Comparison of ENCODE assay signal across 9 cellular contexts in genomic region chr4:15779789-15780188, GRCh38. TPM values are rescaled to one million over a fixed set of nuclear protein-coding genes. Genes with fewer than 3 reads are reported as not detected.
DNase-seq lines count a peak whose midpoint lies in the region; ATAC-seq and TF ChIP-seq lines count a peak whose summit lies in the region.
"Had no signal": no experiment of that assay in that cellular context is flagged by ENCODE, and none has a peak within 500 bp of the region (broad histone marks: within the 10 kb centered on the region; RNA-seq: fewer than 3 reads in every experiment).

No MANE protein-coding gene starts in this region.

- 79 to 85% (median 81%) methylated on average over 1 of the region's 1 CpG for WGBS in stomach, 5 donors

- ATAC-seq in GM21529 (IDR thresholded peaks at IDR 0.05; ENCODE audit: unreplicated experiment): no peak

- POLR2A ChIA-PET in activated CD4-positive, alpha-beta T cell treated with anti-CD3 and anti-CD28 coated beads, Interleukin-2, amount 10 ng/mL, durations not matched to agents 7 days and 5 days (lab: Charles Lee): interaction anchor here (0.6 to 1.1 kb wide), 3 partner anchors 8 to 26 kb away, joined by 3 to 4 read pairs (median 3); no protein-coding TSS in a partner anchor
- POLR2A ChIA-PET in activated CD4-positive, alpha-beta memory T cell treated with anti-CD3 and anti-CD28 coated beads, Interleukin-2, amount 10 ng/mL, durations not matched to agents 7 days and 5 days (lab: Charles Lee): interaction anchor here (0.7 to 7.6 kb wide), 6 partner anchors 9 to 777 kb away, joined by 3 to 157 read pairs (median 24); partner anchors contain the start of gene FAM200B

- CTCF ChIA-PET in activated CD4-positive, alpha-beta T cell treated with anti-CD3 and anti-CD28 coated beads, Interleukin-2, amount 10 ng/mL, durations not matched to agents 7 days and 5 days (lab: Charles Lee): interaction anchor here (0.6 to 2.0 kb wide), 6 partner anchors 9 to 38 kb away, joined by 3 to 5 read pairs (median 3); no protein-coding TSS in a partner anchor
- CTCF ChIA-PET in activated CD4-positive, alpha-beta memory T cell treated with anti-CD3 and anti-CD28 coated beads, Interleukin-2, amount 10 ng/mL, durations not matched to agents 7 days and 5 days (lab: Charles Lee): interaction anchor here (0.7 to 5.9 kb wide), 9 partner anchors 9 to 176 kb away, joined by 3 to 69 read pairs (median 4); no protein-coding TSS in a partner anchor

- TF ChIP-seq POLR2A in stomach (IDR thresholded peaks at IDR 0.05): no peak

- TF ChIP-seq EP300 in stomach (IDR thresholded peaks at IDR 0.05): no peak

- H3K4me3 ChIP-seq in iPS-18c (ENCODE audit: insufficient read depth, low read depth, low read length) (0 out of 2 replicates have a peak overlapping the region, but pooled peaks have one; percentile 57), stomach (peak overlapping the region; percentile 54 to 71 (median 61))

- H3K4me1 ChIP-seq in stomach: peaks cover 17 to 22% (median 20%) of the 10 kb centered on the region in 4 donors

- peaks cover 0 to 13% (median 7%) of the 10 kb centered on the region in 3 donors for H3K27me3 ChIP-seq in stomach

- no peak for TF ChIP-seq CTCF in stomach (IDR thresholded peaks at IDR 0.05)

- H3K36me3 ChIP-seq in stomach: no peaks in the 10 kb centered on the region

- peak overlapping the region; percentile 82 for H3K27ac Mint-ChIP-seq in activated CD4-positive, alpha-beta T cell treated with anti-CD3 and anti-CD28 coated beads, Interleukin-2, amount 10 ng/mL, durations not matched to agents 7 days and 5 days
- peak overlapping the region; percentile 81 for H3K27ac Mint-ChIP-seq in activated CD4-positive, alpha-beta memory T cell treated with anti-CD3 and anti-CD28 coated beads, Interleukin-2, amount 10 ng/mL, durations not matched to agents 7 days and 5 days

- H3K4me1 Mint-ChIP-seq in activated CD4-positive, alpha-beta T cell treated with anti-CD3 and anti-CD28 coated beads, Interleukin-2, amount 10 ng/mL, durations not matched to agents 7 days and 5 days: peaks cover 81% of the 10 kb centered on the region
- H3K4me1 Mint-ChIP-seq in activated CD4-positive, alpha-beta memory T cell treated with anti-CD3 and anti-CD28 coated beads, Interleukin-2, amount 10 ng/mL, durations not matched to agents 7 days and 5 days: peaks cover 74% of the 10 kb centered on the region

- H3K9me3 Mint-ChIP-seq in activated CD4-positive, alpha-beta T cell treated with anti-CD3 and anti-CD28 coated beads, Interleukin-2, amount 10 ng/mL, durations not matched to agents 7 days and 5 days: peaks cover 7% of the 10 kb centered on the region
- H3K9me3 Mint-ChIP-seq in activated CD4-positive, alpha-beta memory T cell treated with anti-CD3 and anti-CD28 coated beads, Interleukin-2, amount 10 ng/mL, durations not matched to agents 7 days and 5 days: no peaks in the 10 kb centered on the region

- DNase-seq in activated CD4-positive, alpha-beta T cell treated with anti-CD3 and anti-CD28 coated beads, Interleukin-2, amount 10 ng/mL, durations not matched to agents 7 days and 5 days: no peak
- no peak for DNase-seq in activated CD4-positive, alpha-beta T cell treated with anti-CD3 and anti-CD28 coated beads, Interleukin-2, amount 50 U/mL, for 4 hours
- no peak for DNase-seq in activated CD4-positive, alpha-beta memory T cell treated with anti-CD3 and anti-CD28 coated beads, Interleukin-2, amount 10 ng/mL, durations not matched to agents 7 days and 5 days
- DNase-seq in stomach: no peak
- no peak for DNase-seq in HuH-7 (ENCODE audit: low spot score)
- no peak for DNase-seq in SW480 (ENCODE audit: low spot score)
- DNase-seq: activated CD4-positive, CD25-positive, alpha-beta regulatory T cell treated with anti-CD3 and anti-CD28 coated beads, Interleukin-2, amount 50 U/mL, for 72 hours had no signal

- H3K27me3 Mint-ChIP-seq in activated CD4-positive, alpha-beta T cell treated with anti-CD3 and anti-CD28 coated beads, Interleukin-2, amount 10 ng/mL, durations not matched to agents 7 days and 5 days: peaks cover 9% of the 10 kb centered on the region
- H3K27me3 Mint-ChIP-seq in activated CD4-positive, alpha-beta memory T cell treated with anti-CD3 and anti-CD28 coated beads, Interleukin-2, amount 10 ng/mL, durations not matched to agents 7 days and 5 days: peaks cover 15% of the 10 kb centered on the region

- H3K36me3 Mint-ChIP-seq in activated CD4-positive, alpha-beta T cell treated with anti-CD3 and anti-CD28 coated beads, Interleukin-2, amount 10 ng/mL, durations not matched to agents 7 days and 5 days (ENCODE audit: low read depth): peaks cover 67% of the 10 kb centered on the region
- H3K36me3 Mint-ChIP-seq in activated CD4-positive, alpha-beta memory T cell treated with anti-CD3 and anti-CD28 coated beads, Interleukin-2, amount 10 ng/mL, durations not matched to agents 7 days and 5 days (ENCODE audit: low read depth): peaks cover 67% of the 10 kb centered on the region

- peak overlapping the region; percentile 85 for H3K4me3 Mint-ChIP-seq in activated CD4-positive, alpha-beta T cell treated with anti-CD3 and anti-CD28 coated beads, Interleukin-2, amount 10 ng/mL, durations not matched to agents 7 days and 5 days
- peak overlapping the region; percentile 84 for H3K4me3 Mint-ChIP-seq in activated CD4-positive, alpha-beta memory T cell treated with anti-CD3 and anti-CD28 coated beads, Interleukin-2, amount 10 ng/mL, durations not matched to agents 7 days and 5 days

- H3K9me3 ChIP-seq in iPS-18c (ENCODE audit: control insufficient read depth, insufficient read depth, low read length) (no peaks in the 10 kb centered on the region), stomach (no peaks in the 10 kb centered on the region)

- intact Hi-C loops in stomach (cut with DNase I; ENCODE audit: low total_unique reads): no loop called here

- H3K27ac ChIP-seq in stomach: peak overlapping the region in 3 of 5 donors; percentile 13 to 69 (median 66)

RNA-seq across cellular contexts. Expression of gene CD38, which starts 1.7 kb away (rescaled TPM):
- total RNA-seq in activated CD4-positive, alpha-beta T cell treated with anti-CD3 and anti-CD28 coated beads, Interleukin-2, amount 10 ng/mL, durations not matched to agents 7 days and 5 days: 10 to 100 TPM; 87.4 to 95.3 TPM
- total RNA-seq in activated CD4-positive, alpha-beta memory T cell treated with anti-CD3 and anti-CD28 coated beads, Interleukin-2, amount 10 ng/mL, durations not matched to agents 7 days and 5 days: 100 to 1,000 TPM; 128 TPM
- 10 to 100 TPM in 1 of 5 donors, 1 to 10 TPM in 4; 1.4 to 44.9 (median 4.0) TPM for total RNA-seq in stomach
- 1 to 10 TPM in 1 of 3 donors, under 1 TPM in 2; 0.62 to 1.5 (median 0.83) TPM for polyA plus RNA-seq in stomach
